1 cellular context compared by ENCODE assay signal in the genomic region with DNA sequence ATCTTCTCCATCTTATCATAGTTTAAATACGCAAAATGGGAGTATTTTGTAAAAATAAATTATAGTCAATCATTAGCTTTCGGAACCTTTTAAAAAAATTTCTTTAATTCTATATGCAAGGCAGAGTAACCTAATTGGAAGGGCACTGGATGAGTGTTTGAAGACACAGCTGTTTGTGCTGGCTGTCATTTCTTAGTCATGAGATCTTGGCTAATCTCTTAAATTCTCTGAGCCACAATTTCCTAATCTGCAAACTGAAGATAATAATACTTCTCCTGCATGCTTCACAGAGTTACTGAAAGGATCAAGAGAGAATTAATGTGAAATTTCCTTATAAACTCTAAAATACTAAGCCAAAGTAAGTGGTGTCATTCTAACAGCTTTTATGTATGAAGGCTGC.
TF ChIP-seq lines count a peak whose summit lies in the region.

No MANE protein-coding gene starts in this region.

TF ChIP-seq in GM23338, 12 proteins besides CTCF, POLR2A, EP300 and RAD21 (continued from another document):
- no peak for TF ChIP-seq ZNF462 (CRISPR knock-in tag; IDR thresholded peaks at IDR 0.05)
- TF ChIP-seq POLR2AphosphoS5 (IDR thresholded peaks at IDR 0.05; ENCODE audit: low read depth), result no peak
- TF ChIP-seq ZNF331 (CRISPR knock-in tag; IDR thresholded peaks at IDR 0.05; ENCODE audit: low read depth), result no peak
- TF ChIP-seq, protein P1, sequence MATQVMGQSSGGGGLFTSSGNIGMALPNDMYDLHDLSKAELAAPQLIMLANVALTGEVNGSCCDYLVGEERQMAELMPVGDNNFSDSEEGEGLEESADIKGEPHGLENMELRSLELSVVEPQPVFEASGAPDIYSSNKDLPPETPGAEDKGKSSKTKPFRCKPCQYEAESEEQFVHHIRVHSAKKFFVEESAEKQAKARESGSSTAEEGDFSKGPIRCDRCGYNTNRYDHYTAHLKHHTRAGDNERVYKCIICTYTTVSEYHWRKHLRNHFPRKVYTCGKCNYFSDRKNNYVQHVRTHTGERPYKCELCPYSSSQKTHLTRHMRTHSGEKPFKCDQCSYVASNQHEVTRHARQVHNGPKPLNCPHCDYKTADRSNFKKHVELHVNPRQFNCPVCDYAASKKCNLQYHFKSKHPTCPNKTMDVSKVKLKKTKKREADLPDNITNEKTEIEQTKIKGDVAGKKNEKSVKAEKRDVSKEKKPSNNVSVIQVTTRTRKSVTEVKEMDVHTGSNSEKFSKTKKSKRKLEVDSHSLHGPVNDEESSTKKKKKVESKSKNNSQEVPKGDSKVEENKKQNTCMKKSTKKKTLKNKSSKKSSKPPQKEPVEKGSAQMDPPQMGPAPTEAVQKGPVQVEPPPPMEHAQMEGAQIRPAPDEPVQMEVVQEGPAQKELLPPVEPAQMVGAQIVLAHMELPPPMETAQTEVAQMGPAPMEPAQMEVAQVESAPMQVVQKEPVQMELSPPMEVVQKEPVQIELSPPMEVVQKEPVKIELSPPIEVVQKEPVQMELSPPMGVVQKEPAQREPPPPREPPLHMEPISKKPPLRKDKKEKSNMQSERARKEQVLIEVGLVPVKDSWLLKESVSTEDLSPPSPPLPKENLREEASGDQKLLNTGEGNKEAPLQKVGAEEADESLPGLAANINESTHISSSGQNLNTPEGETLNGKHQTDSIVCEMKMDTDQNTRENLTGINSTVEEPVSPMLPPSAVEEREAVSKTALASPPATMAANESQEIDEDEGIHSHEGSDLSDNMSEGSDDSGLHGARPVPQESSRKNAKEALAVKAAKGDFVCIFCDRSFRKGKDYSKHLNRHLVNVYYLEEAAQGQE (IDR thresholded peaks at IDR 0.05; ENCODE audit: unreplicated experiment), result no peak
- TF ChIP-seq NANOG (IDR thresholded peaks at IDR 0.05; ENCODE audit: borderline replicate concordance), result no peak
- no peak for TF ChIP-seq CREB1 (CRISPR knock-in tag; IDR thresholded peaks at IDR 0.05; ENCODE audit: low read depth)
